ENCODE assay signal across 17 cellular contexts in the genomic region with DNA sequence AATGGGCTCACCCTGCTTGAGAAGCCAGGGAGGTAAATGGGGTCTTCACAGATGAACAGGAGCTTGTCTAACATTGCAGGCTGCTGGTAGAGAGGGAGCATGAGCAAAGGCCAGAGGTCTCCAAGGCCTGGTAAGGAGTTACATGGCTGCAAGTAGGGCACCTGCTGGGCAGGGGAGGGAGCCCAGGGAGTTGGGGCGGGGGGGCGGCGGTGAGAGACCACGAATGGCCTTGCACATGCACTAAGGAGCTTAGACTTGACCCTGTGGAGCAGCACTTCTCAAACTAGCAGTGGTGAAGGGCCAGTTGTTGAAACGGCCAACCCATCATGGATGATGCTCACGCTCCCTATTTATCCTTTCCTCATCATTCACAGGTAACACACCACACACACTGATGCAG. TPM values are rescaled to one million over a fixed set of nuclear protein-coding genes. Genes with fewer than 3 reads are reported as not detected.
DNase-seq lines count a peak whose midpoint lies in the region; ATAC-seq and TF ChIP-seq lines count a peak whose summit lies in the region.
"Had no signal": no experiment of that assay in that cellular context is flagged by ENCODE, and none has a peak within 500 bp of the region (broad histone marks: within the 10 kb centered on the region; RNA-seq: fewer than 3 reads in every experiment).

No MANE protein-coding gene starts in this region.

- no peak overlapping the region for H4K8ac ChIP-seq in neuronal stem cell (ENCODE audit: low read depth, low read length)

- no peaks in the 10 kb centered on the region for H3K9me3 Mint-ChIP-seq in CD14-positive monocyte
- H3K9me3 Mint-ChIP-seq in CD4-positive, alpha-beta T cell: no peaks in the 10 kb centered on the region
- no peaks in the 10 kb centered on the region for H3K9me3 Mint-ChIP-seq in effector memory CD8-positive, alpha-beta T cell

- no peak overlapping the region for H2BK5ac ChIP-seq in neuronal stem cell (ENCODE audit: low read length)

- POLR2A ChIA-PET in CD4-positive, alpha-beta T cell (lab: Charles Lee): interaction anchor here (1.5 kb wide), 1 partner anchor 54 kb away, joined by 4 read pairs; no protein-coding TSS in a partner anchor
- POLR2A ChIA-PET in OCI-LY7 (lab: Charles Lee): interaction anchor here (0.7 kb wide), 1 partner anchor 319 kb away, joined by 11 read pairs; no protein-coding TSS in a partner anchor

- no peaks in the 10 kb centered on the region for H3K27me3 ChIP-seq in CD4-positive, alpha-beta T cell (ENCODE audit: control insufficient read depth, insufficient read depth, low read length)
- no peaks in the 10 kb centered on the region for H3K27me3 ChIP-seq in neuronal stem cell (ENCODE audit: control insufficient read depth in 3 of 3, insufficient read depth in 3 of 3, low read depth in 1 of 3, low read length in 3 of 3)
- H3K27me3 ChIP-seq: BE2C, heart right ventricle had no signal

- H3K4me2 ChIP-seq in OCI-LY7 (ENCODE audit: low read length) (peak overlapping the region; percentile 40), neuronal stem cell (ENCODE audit: insufficient read depth, low read length, poor library complexity, severe bottlenecking) (no peak overlapping the region)

- H3K27ac ChIP-seq in CD4-positive, alpha-beta T cell (ENCODE audit: low read depth, low read length): no peak overlapping the region
- H3K27ac ChIP-seq in OCI-LY7 (ENCODE audit: low read depth, low read length, poor library complexity, severe bottlenecking): peak overlapping the region; percentile 25
- no peak overlapping the region for H3K27ac ChIP-seq in neuronal stem cell (replicated peaks; ENCODE audit: low read length)
- H3K27ac ChIP-seq: SK-N-MC, thoracic aorta had no signal

- intact Hi-C loops in CD14-positive monocyte (cut with micrococcal nuclease): loop anchor here in 1 of 2 donors (5.0 kb wide), 1 partner anchor 41 kb away; the partner anchor contains the start of gene ERN1
- intact Hi-C loops in CD4-positive, alpha-beta T cell (cut with DNase I, micrococcal nuclease): no loop called here
- intact Hi-C loops in OCI-LY7 (cut with micrococcal nuclease; ENCODE audit: unreplicated experiment): no loop called here

- H3K79me2 ChIP-seq in OCI-LY7 (ENCODE audit: insufficient read depth, low read depth, low read length): no peaks in the 10 kb centered on the region

- no peak overlapping the region for H4K91ac ChIP-seq in neuronal stem cell (ENCODE audit: low read depth, low read length, poor library complexity)

- DNase-seq in CD14-positive monocyte (ENCODE audit: low spot score): no peak
- no peak for DNase-seq in CD4-positive, alpha-beta T cell
- no peak for DNase-seq in OCI-LY7 (ENCODE audit: low spot score)
- no peak for DNase-seq in effector memory CD8-positive, alpha-beta T cell
- no peak for DNase-seq in neuronal stem cell (ENCODE audit: low spot score)
- DNase-seq: BE2C; DMS53; effector CD4-positive, alpha-beta T cell; heart right ventricle; mesendoderm; NCI-H526; stimulated activated CD4-positive, alpha-beta T cell treated with anti-CD3 and anti-CD28 coated beads, Interleukin-2, amount 100 ng/mL, for 48 hours had no signal

- H3K4ac ChIP-seq in neuronal stem cell (ENCODE audit: low read length): no peak overlapping the region

- no peaks in the 10 kb centered on the region for H3K79me1 ChIP-seq in neuronal stem cell (ENCODE audit: low read depth, low read length)

- H3K4me3 Mint-ChIP-seq in CD14-positive monocyte: no peak overlapping the region
- no peak overlapping the region for H3K4me3 Mint-ChIP-seq in CD4-positive, alpha-beta T cell
- peak overlapping the region; percentile 54 to 81 for H3K4me3 Mint-ChIP-seq in effector memory CD8-positive, alpha-beta T cell

- H4K20me1 ChIP-seq in OCI-LY7 (ENCODE audit: insufficient read depth, low read length): no peaks in the 10 kb centered on the region

- WGBS in neuronal stem cell (ENCODE audit: extremely low coverage in 2 of 2, insufficient read length in 2 of 2, insufficient replicate concordance in 1 of 2), 2 donors: no CpG with 5 or more reads among the region's 6 CpGs

- ATAC-seq in CD4-positive, alpha-beta T cell (ENCODE audit: poor library complexity): no peak
- ATAC-seq in effector memory CD8-positive, alpha-beta T cell (replicated peaks): peak; percentile 9
- no peak for ATAC-seq in HG03039 (IDR thresholded peaks at IDR 0.05; ENCODE audit: unreplicated experiment)
- no peak for ATAC-seq in HG03457 (IDR thresholded peaks at IDR 0.05; ENCODE audit: unreplicated experiment)
- ATAC-seq: heart right ventricle, Panc1 had no signal

- CTCF ChIA-PET in CD4-positive, alpha-beta T cell (lab: Charles Lee): no interaction called here
- CTCF ChIA-PET in OCI-LY7 (lab: Charles Lee; ENCODE audit: unreplicated experiment): no interaction called here

- peaks cover 55% of the 10 kb centered on the region for H3K4me1 Mint-ChIP-seq in CD14-positive monocyte
- H3K4me1 Mint-ChIP-seq in CD4-positive, alpha-beta T cell (ENCODE audit: low read depth): peaks cover 91% of the 10 kb centered on the region
- peaks cover 57 to 66% of the 10 kb centered on the region in 2 donors for H3K4me1 Mint-ChIP-seq in effector memory CD8-positive, alpha-beta T cell (ENCODE audit: low read depth in 2 of 2)

- peaks cover 0 to 2% (median 0%) of the 10 kb centered on the region in 3 donors for H3K27me3 Mint-ChIP-seq in CD14-positive monocyte (ENCODE audit: low read depth in 3 of 3)
- H3K27me3 Mint-ChIP-seq in CD4-positive, alpha-beta T cell: no peaks in the 10 kb centered on the region
- no peaks in the 10 kb centered on the region for H3K27me3 Mint-ChIP-seq in effector memory CD8-positive, alpha-beta T cell

- BruUV-seq in OCI-LY7 (replicated peaks; lab: Mats Ljungman, UMichigan): no TSS peak

- H3K14ac ChIP-seq in neuronal stem cell (ENCODE audit: low read length): no peak overlapping the region

- H3K4me3 ChIP-seq in OCI-LY7 (ENCODE audit: low read depth, low read length, poor library complexity, severe bottlenecking) (peak overlapping the region; percentile 1), neuronal stem cell (ENCODE audit: low read length in 2 of 2) (no peak overlapping the region)
- H3K4me3 ChIP-seq: heart right ventricle, SK-N-MC, thoracic aorta had no signal

- no peak overlapping the region for H3K9ac ChIP-seq in neuronal stem cell (ENCODE audit: low read depth, low read length, poor library complexity)

- H3K4me1 ChIP-seq in OCI-LY7 (ENCODE audit: insufficient read depth, low read length, poor library complexity, severe bottlenecking) (peaks cover 66% of the 10 kb centered on the region), neuronal stem cell (ENCODE audit: control insufficient read depth in 2 of 2, insufficient read depth in 1 of 2, low read depth in 1 of 2, low read length in 2 of 2) (peaks cover 0 to 1% of the 10 kb centered on the region in 2 donors)
- H3K4me1 ChIP-seq: BE2C had no signal

- H3K9me2 ChIP-seq in OCI-LY7 (ENCODE audit: insufficient read depth, low read length): no peaks in the 10 kb centered on the region

- H2AFZ ChIP-seq in OCI-LY7 (ENCODE audit: low read length) (no peak overlapping the region; the same call in 1 of the 2 replicates), neuronal stem cell (ENCODE audit: low read length) (no peak overlapping the region)

- no peak overlapping the region for H2BK120ac ChIP-seq in neuronal stem cell (ENCODE audit: low read depth, low read length)

- H2AK5ac ChIP-seq in neuronal stem cell (ENCODE audit: low read depth, low read length): no peak overlapping the region

- no peaks in the 10 kb centered on the region for H3K9me3 ChIP-seq in CD4-positive, alpha-beta T cell (ENCODE audit: control insufficient read depth, low read length)
- H3K9me3 ChIP-seq in OCI-LY7 (ENCODE audit: low read length) (no peaks in the 10 kb centered on the region), neuronal stem cell (replicated peaks in 1 of 2; ENCODE audit: control insufficient read depth in 2 of 2, insufficient read depth in 1 of 2, low read depth in 1 of 2, low read length in 2 of 2) (peaks cover 0 to 7% of the 10 kb centered on the region in 2 donors)
- H3K9me3 ChIP-seq: BE2C, heart right ventricle, thoracic aorta had no signal

- TF ChIP-seq CTCF in CD14-positive monocyte (IDR thresholded peaks at IDR 0.05) (no peak), OCI-LY7 (conservative IDR thresholded peaks at IDR 0.05; ENCODE audit: low read length) (no peak)
- no peak for TF ChIP-seq CTCF in CD4-positive, alpha-beta T cell (IDR thresholded peaks at IDR 0.05)

- H3K36me3 ChIP-seq in OCI-LY7 (ENCODE audit: insufficient read depth, low read length): peaks cover 32% of the 10 kb centered on the region
- H3K36me3 ChIP-seq in neuronal stem cell (replicated peaks in 1 of 2; ENCODE audit: control insufficient read depth in 2 of 2, insufficient read depth in 2 of 2, low read length in 2 of 2): peaks cover 0 to 1% of the 10 kb centered on the region in 2 donors
- H3K36me3 ChIP-seq: BE2C, thoracic aorta had no signal

- no peak overlapping the region for H2BK15ac ChIP-seq in neuronal stem cell (ENCODE audit: low read length)

- H3K18ac ChIP-seq in neuronal stem cell (ENCODE audit: low read length): no peak overlapping the region

- H3K27ac Mint-ChIP-seq in CD14-positive monocyte: peak overlapping the region; percentile 93 to 97 (median 95)
- peak overlapping the region; percentile 77 for H3K27ac Mint-ChIP-seq in CD4-positive, alpha-beta T cell
- peak overlapping the region; percentile 90 to 98 for H3K27ac Mint-ChIP-seq in effector memory CD8-positive, alpha-beta T cell

- no peak overlapping the region for H2BK12ac ChIP-seq in neuronal stem cell (ENCODE audit: low read length)

- no peak overlapping the region for H3K23ac ChIP-seq in neuronal stem cell (ENCODE audit: low read depth, low read length, poor library complexity)

- H3K36me3 Mint-ChIP-seq in CD14-positive monocyte: peaks cover 64 to 85% of the 10 kb centered on the region in 2 donors
- peaks cover 65% of the 10 kb centered on the region for H3K36me3 Mint-ChIP-seq in CD4-positive, alpha-beta T cell (ENCODE audit: low read depth)
- H3K36me3 Mint-ChIP-seq in effector memory CD8-positive, alpha-beta T cell (ENCODE audit: insufficient read depth): peaks cover 36% of the 10 kb centered on the region

RNA-seq across cellular contexts. Expression of gene ERN1, which starts 38.4 kb away (rescaled TPM):
- 10 to 100 TPM; 11.0 to 13.7 TPM for polyA plus RNA-seq in CD14-positive monocyte
- total RNA-seq in CD4-positive, alpha-beta T cell: 10 to 100 TPM; 62.7 to 67.8 TPM
- 14.7 and 22.0 TPM in 2 replicates for total RNA-seq in OCI-LY7 (2014; rRNA removed; shearing (Covaris generic))
- 65.6 and 70.3 TPM in 2 replicates for total RNA-seq in OCI-LY7 (2022)
- 3.0 TPM for polyA plus RNA-seq in neuronal stem cell (2013, experiment 1 of 2)
- 2.7 TPM for polyA plus RNA-seq in neuronal stem cell (2013, experiment 2 of 2)

Comparison
In these comparisons a context has a peak if more than half of its experiments do, and no peak if none do; other contexts are left out.
1. H3K4me3 Mint-ChIP-seq: peak in effector memory CD8-positive, alpha-beta T cell (2 of 2); none in CD14-positive monocyte (0 of 2) and CD4-positive, alpha-beta T cell (single experiment).
2. Peak in every context shown above with its lines, with median percentiles within 50 percentile points of each other: H3K27ac Mint-ChIP-seq.